7 cellular contexts compared by ENCODE assay signal in genomic region chr3:49165771-49166751, GRCh38. TPM values are rescaled to one million over a fixed set of nuclear protein-coding genes. Genes with fewer than 3 reads are reported as not detected.
DNase-seq lines count a peak whose midpoint lies in the region; ATAC-seq and TF ChIP-seq lines count a peak whose summit lies in the region.

TSS of gene CCDC71 (minus strand) at chr3:49166331. CDS start at chr3:49164208, 2,123 bp downstream.

- TF ChIP-seq CTCF in GM12865 (IDR thresholded peaks at IDR 0.05; ENCODE audit: insufficient read depth, low read depth, low read length, missing control alignments), result no peak

- DNase-seq in GM12865 (ENCODE audit: low read depth) (peak; percentile 87), NCI-H774 (lab: John Stamatoyannopoulos, UW) (peak; percentile 17), mesenteric fat pad (ENCODE audit: low spot score) (peak; percentile 95)
- DNase-seq in stimulated activated CD8-positive, alpha-beta memory T cell treated with anti-CD3 and anti-CD28 coated beads, Interleukin-15, amount 100 ng/mL, for 1 hour (ENCODE audit: low read depth), result peak; percentile 47

- peak; percentile 71 for ATAC-seq in HG02973 (IDR thresholded peaks at IDR 0.05; ENCODE audit: unreplicated experiment)

- no peaks in the 10 kb centered on the region for H3K36me3 ChIP-seq in endocrine pancreas (ENCODE audit: control insufficient read depth, insufficient read depth, low read length)

- POLR2A ChIA-PET in activated CD8-positive, alpha-beta memory T cell treated with anti-CD3 and anti-CD28 coated beads for 36 hours (lab: Charles Lee), result no interaction called here

- peak within 1 kb of the TSS; percentile 34 for H3K9ac ChIP-seq in endocrine pancreas (ENCODE audit: control insufficient read depth, insufficient read depth, low read length)

- H3K27me3 ChIP-seq in endocrine pancreas (ENCODE audit: control insufficient read depth, insufficient read depth, low read length), result no peaks in the 10 kb centered on the region

- H3K4me3 ChIP-seq in GM12865 (ENCODE audit: low read depth, low read length) (peak within 1 kb of the TSS; percentile 93), endocrine pancreas (ENCODE audit: control insufficient read depth, insufficient read depth, low read length) (peak within 1 kb of the TSS; percentile 36)

- CTCF ChIA-PET in activated CD8-positive, alpha-beta memory T cell treated with anti-CD3 and anti-CD28 coated beads for 36 hours (lab: Charles Lee), result no interaction called here

- H3K9me3 ChIP-seq in endocrine pancreas (ENCODE audit: control insufficient read depth, low read length), result no peaks in the 10 kb centered on the region

- no peaks in the 10 kb centered on the region for H3K4me1 ChIP-seq in endocrine pancreas (ENCODE audit: control insufficient read depth, insufficient read depth, low read length)

RNA-seq across cellular contexts. Expression of gene CCDC71, which starts in this region (rescaled TPM):
- 10 to 100 TPM; 29.6 to 31.2 TPM for total RNA-seq in activated CD8-positive, alpha-beta memory T cell treated with anti-CD3 and anti-CD28 coated beads for 36 hours
- total RNA-seq in mesenteric fat pad, result 19.4 TPM

Comparison
In these comparisons a context has a peak if more than half of its experiments do, and no peak if none do; other contexts are left out.
1. Peak in every context shown above with its lines: DNase-seq, ATAC-seq and H3K4me3 ChIP-seq.
2. DNase-seq: peak in every context shown above with its lines; median percentile 95 in mesenteric fat pad; 87 in GM12865; 47 in stimulated activated CD8-positive, alpha-beta memory T cell treated with anti-CD3 and anti-CD28 coated beads, Interleukin-15, amount 100 ng/mL, for 1 hour; 17 in NCI-H774.